In genomic region chr6:50974319-50974718, GRCh38 we compare ENCODE assay signal across 1 cellular context.
TF ChIP-seq lines count a peak whose summit lies in the region.

No MANE protein-coding gene starts in this region.

TF ChIP-seq in WTC11, 78 proteins besides CTCF, POLR2A, EP300 and RAD21 (continued from another document):
- no peak for TF ChIP-seq PRDM15 (CRISPR knock-in tag; IDR thresholded peaks at IDR 0.05)
- TF ChIP-seq ZBTB43 (CRISPR knock-in tag; IDR thresholded peaks at IDR 0.05), result no peak
- no peak for TF ChIP-seq CREM (CRISPR knock-in tag; IDR thresholded peaks at IDR 0.05)
- no peak for TF ChIP-seq RORB (CRISPR knock-in tag; IDR thresholded peaks at IDR 0.05)
- TF ChIP-seq RELA (CRISPR knock-in tag; IDR thresholded peaks at IDR 0.05; ENCODE audit: borderline replicate concordance), result no peak
- TF ChIP-seq ZNF232 (CRISPR knock-in tag; IDR thresholded peaks at IDR 0.05), result no peak
- no peak for TF ChIP-seq MAX (CRISPR knock-in tag; IDR thresholded peaks at IDR 0.05)
